8 cellular contexts compared by ENCODE assay signal in genomic region chr2:229920011-229920781, GRCh38. TPM values are rescaled to one million over a fixed set of nuclear protein-coding genes. Genes with fewer than 3 reads are reported as not detected.
DNase-seq lines count a peak whose midpoint lies in the region; ATAC-seq lines count a peak whose summit lies in the region.

No MANE protein-coding gene starts in this region.

- H3K27ac ChIP-seq in caudate nucleus (ENCODE audit: low read depth, low read length) (peak overlapping the region; percentile 88), substantia nigra (ENCODE audit: low read depth, low read length, poor library complexity, severe bottlenecking) (peak overlapping the region; percentile 62)

- DNase-seq in DMS79 treated with DMSO at 0.1 percent for 48 hours (lab: John Stamatoyannopoulos, UW) (peak; percentile 44), DMS79 (lab: John Stamatoyannopoulos, UW) (no peak), T follicular helper cell (ENCODE audit: low read depth) (peak; percentile 20), caudate nucleus (lab: John Stamatoyannopoulos, UW) (peak in 2 of 61 donors; percentile 6 to 7), lung microvascular endothelial cell (ENCODE audit: low read depth in 2 of 2) (peak; percentile 52 to 54), substantia nigra (lab: John Stamatoyannopoulos, UW) (peak in 16 of 49 donors; percentile 1 to 47 (median 8)), NCI-H446 treated with DMSO at 0.1 percent for 48 hours (lab: John Stamatoyannopoulos, UW) (no peak)

- no peak for ATAC-seq in GM18873 (IDR thresholded peaks at IDR 0.05; ENCODE audit: low FRiP score, unreplicated experiment)

RNA-seq across cellular contexts. Expression of gene TRIP12, which starts 1.6 kb away (rescaled TPM):
- total RNA-seq in lung microvascular endothelial cell: 181 and 207 TPM in 2 replicates

RNA-seq across cellular contexts. Expression of gene FBXO36, which starts 2.1 kb away (rescaled TPM):
- total RNA-seq in lung microvascular endothelial cell: 0.60 and 0.87 TPM in 2 replicates

Comparison
In these comparisons a context has a peak if more than half of its experiments do, and no peak if none do; other contexts are left out.
1. DNase-seq: peak in DMS79 treated with DMSO at 0.1 percent for 48 hours (single experiment), T follicular helper cell (single experiment) and lung microvascular endothelial cell (2 of 2); none in DMS79 (single experiment) and NCI-H446 treated with DMSO at 0.1 percent for 48 hours (single experiment).